In the genomic region with DNA sequence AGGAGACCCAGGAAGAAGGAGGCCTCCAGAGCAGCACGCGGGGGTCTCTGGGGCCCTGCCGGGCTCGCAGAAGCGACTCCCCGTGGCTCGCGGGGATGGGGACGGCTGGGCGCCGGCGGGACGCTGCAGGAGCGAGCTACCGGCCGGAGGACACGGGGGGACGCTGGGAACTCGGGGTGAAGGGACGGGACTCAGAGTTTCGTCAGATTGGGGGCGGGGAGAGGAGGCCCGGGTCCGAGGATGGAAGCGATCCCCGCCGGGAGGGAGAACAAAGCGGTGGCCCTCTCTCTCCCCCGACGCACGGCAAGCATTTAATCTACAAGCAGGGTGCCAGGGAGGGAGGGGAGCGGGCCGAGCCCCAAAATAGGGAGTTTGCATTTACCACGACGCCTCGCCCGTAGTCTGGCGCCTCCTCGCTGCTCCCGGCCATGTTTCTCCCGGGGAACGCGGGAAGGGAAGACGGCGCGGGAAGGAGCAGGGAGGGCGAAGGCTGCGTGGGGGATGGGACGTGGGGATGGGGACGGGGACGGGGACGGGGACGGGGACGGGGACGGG, we compare ENCODE assay signal across 8 cellular contexts. TPM values are rescaled to one million over a fixed set of nuclear protein-coding genes. Genes with fewer than 3 reads are reported as not detected.
DNase-seq lines count a peak whose midpoint lies in the region; ATAC-seq, FAIRE-seq and TF ChIP-seq lines count a peak whose summit lies in the region.

A gene with protein sequence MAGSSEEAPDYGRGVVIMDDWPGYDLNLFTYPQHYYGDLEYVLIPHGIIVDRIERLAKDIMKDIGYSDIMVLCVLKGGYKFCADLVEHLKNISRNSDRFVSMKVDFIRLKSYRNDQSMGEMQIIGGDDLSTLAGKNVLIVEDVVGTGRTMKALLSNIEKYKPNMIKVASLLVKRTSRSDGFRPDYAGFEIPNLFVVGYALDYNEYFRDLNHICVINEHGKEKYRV (minus strand): TSS at position 461 of the 555 bp plus-strand sequence. CDS start 31 bp downstream, at position 430.

- H3K27me3 ChIP-seq in Caco-2 (replicated peaks; ENCODE audit: control insufficient read depth, insufficient read depth, low read length) (no peaks in the 10 kb centered on the region), HUES64 (ENCODE audit: insufficient read depth, low read length) (no peaks in the 10 kb centered on the region)

- CTCF ChIA-PET in Caco-2 (lab: Charles Lee) = interaction anchor here (0.6 to 1.8 kb wide), 8 partner anchors 11 to 309 kb away, joined by 3 to 10 read pairs (median 4); partner anchors contain the start of gene ARHGAP21

- no peaks in the 10 kb centered on the region for H3K36me3 ChIP-seq in Caco-2 (ENCODE audit: control insufficient read depth, insufficient read depth, low read length)
- no peaks in the 10 kb centered on the region for H3K36me3 ChIP-seq in HUES64 (ENCODE audit: insufficient read depth, low read length)

- peaks cover 7% of the 10 kb centered on the region for H3K36me3 Mint-ChIP-seq in Caco-2 (ENCODE audit: insufficient read depth, unreplicated experiment)
- H3K36me3 Mint-ChIP-seq in naive thymus-derived CD8-positive, alpha-beta T cell = no peaks in the 10 kb centered on the region

- H3K9me3 Mint-ChIP-seq in Caco-2 (ENCODE audit: unreplicated experiment) = no peaks in the 10 kb centered on the region
- no peaks in the 10 kb centered on the region for H3K9me3 Mint-ChIP-seq in naive thymus-derived CD8-positive, alpha-beta T cell

- H3K4me1 ChIP-seq in Caco-2 (peaks cover 32% of the 10 kb centered on the region), HUES64 (ENCODE audit: insufficient read depth, low read length) (peaks cover 26% of the 10 kb centered on the region)

- peak in 1 of 2 experiments; percentile 49 for TF ChIP-seq CTCF in Caco-2 (IDR thresholded peaks at IDR 0.05; ENCODE audit: insufficient read depth in 1 of 2, low read depth in 1 of 2, low read length in 1 of 2, severe bottlenecking in 1 of 2, unreplicated experiment in 1 of 2)

- H3K4me3 Mint-ChIP-seq in Caco-2 (ENCODE audit: unreplicated experiment) = peak within 1 kb of the TSS; percentile 84
- peak within 1 kb of the TSS; percentile 79 to 91 (median 85) for H3K4me3 Mint-ChIP-seq in naive thymus-derived CD8-positive, alpha-beta T cell

- H3K27me3 Mint-ChIP-seq in Caco-2 (ENCODE audit: insufficient read depth, unreplicated experiment) = no peaks in the 10 kb centered on the region
- peaks cover 0 to 4% (median 0%) of the 10 kb centered on the region in 5 donors for H3K27me3 Mint-ChIP-seq in naive thymus-derived CD8-positive, alpha-beta T cell

- H3K4me3 ChIP-seq in Caco-2 (ENCODE audit: low read depth, low read length) (peak within 1 kb of the TSS; percentile 97), HUES64 (ENCODE audit: low read length) (peak within 1 kb of the TSS; percentile 65)

- H3K27ac ChIP-seq in HUES64 (ENCODE audit: low read depth, low read length) = peak within 1 kb of the TSS; percentile 94

- 1% methylated on average over 55 of the region's 55 CpGs for WGBS in HUES64

- peaks cover 23% of the 10 kb centered on the region for H3K4me1 Mint-ChIP-seq in Caco-2 (ENCODE audit: low read depth, unreplicated experiment)
- peaks cover 14 to 25% (median 20%) of the 10 kb centered on the region in 4 donors for H3K4me1 Mint-ChIP-seq in naive thymus-derived CD8-positive, alpha-beta T cell

- ATAC-seq in GM19455 (IDR thresholded peaks at IDR 0.05; ENCODE audit: unreplicated experiment) (peak; percentile 45), HG03469 (IDR thresholded peaks at IDR 0.05; ENCODE audit: unreplicated experiment) (no peak)
- ATAC-seq in naive thymus-derived CD8-positive, alpha-beta T cell = peak; percentile 65 to 69

- BruUV-seq in Caco-2 (replicated peaks; lab: Mats Ljungman, UMichigan) = TSS peak; percentile 51

- no peak for FAIRE-seq in urothelium cell line (lab: Jason Lieb, UNC)

- H3K9me3 ChIP-seq in Caco-2 = no peaks in the 10 kb centered on the region
- no peaks in the 10 kb centered on the region for H3K9me3 ChIP-seq in HUES64 (ENCODE audit: insufficient read depth, low read depth, low read length)

- POLR2A ChIA-PET in Caco-2 (lab: Charles Lee) = interaction anchor here (0.5 to 1.2 kb wide), 6 partner anchors 16 to 228 kb away, joined by 3 to 7 read pairs (median 4); no protein-coding TSS in a partner anchor
- POLR2A ChIA-PET in naive thymus-derived CD8-positive, alpha-beta T cell (lab: Charles Lee) = interaction anchor here (0.6 to 1.8 kb wide), 16 partner anchors 9 to 330 kb away, joined by 3 to 16 read pairs (median 3); partner anchors contain the start of genes ARHGAP21, ENKUR and THNSL1

- H3K9ac ChIP-seq in HUES64 (ENCODE audit: low read depth, low read length) = peak within 1 kb of the TSS; percentile 96

- peak within 1 kb of the TSS; percentile 90 for H3K27ac Mint-ChIP-seq in Caco-2 (ENCODE audit: unreplicated experiment)
- peak within 1 kb of the TSS; percentile 74 to 95 (median 88) for H3K27ac Mint-ChIP-seq in naive thymus-derived CD8-positive, alpha-beta T cell

- DNase-seq in Caco-2 = peak in 1 of 2 experiments; percentile 75
- DNase-seq in activated CD8-positive, alpha-beta memory T cell treated with anti-CD3 and anti-CD28 coated beads for 24 hours = peak; percentile 82
- DNase-seq in fibroblast of gingiva (ENCODE audit: low read depth) = peak; percentile 44
- peak in 8 of 10 donors; percentile 2 to 65 (median 38) for DNase-seq in naive thymus-derived CD8-positive, alpha-beta T cell
- DNase-seq in urothelium cell line (ENCODE audit: low spot score) = peak; percentile 36

- intact Hi-C loops in Caco-2 (cut with micrococcal nuclease; ENCODE audit: unreplicated experiment) = loop anchor here (1.0 to 2.0 kb wide), 3 partner anchors 227 to 333 kb away; no protein-coding TSS in a partner anchor

RNA-seq across cellular contexts. Expression of the gene that starts here (rescaled TPM):
- total RNA-seq in Caco-2 (2022) = 66.5 and 83.2 TPM in 2 replicates
- polyA plus RNA-seq in HUES64 (2013, experiment 1 of 2) = 14.2 TPM
- 13.0 TPM for polyA plus RNA-seq in HUES64 (2013, experiment 2 of 2)
- total RNA-seq in naive thymus-derived CD8-positive, alpha-beta T cell = 1 to 10 TPM; 1.8 to 3.1 TPM
- polyA plus RNA-seq in naive thymus-derived CD8-positive, alpha-beta T cell = 1 to 10 TPM in 1 of 3 donors, under 1 TPM in 2; 0.93 to 1.7 (median 0.94) TPM

Comparison
In these comparisons a context has a peak if more than half of its experiments do, and no peak if none do; other contexts are left out.
1. RNA of the gene that starts here (total RNA-seq): 66.5 to 83.2 TPM in Caco-2; 1.8 to 3.1 TPM in naive thymus-derived CD8-positive, alpha-beta T cell; every median in the first group is over 10 times any median in the second.